ENCODE assay signal across 7 cellular contexts in the genomic region with DNA sequence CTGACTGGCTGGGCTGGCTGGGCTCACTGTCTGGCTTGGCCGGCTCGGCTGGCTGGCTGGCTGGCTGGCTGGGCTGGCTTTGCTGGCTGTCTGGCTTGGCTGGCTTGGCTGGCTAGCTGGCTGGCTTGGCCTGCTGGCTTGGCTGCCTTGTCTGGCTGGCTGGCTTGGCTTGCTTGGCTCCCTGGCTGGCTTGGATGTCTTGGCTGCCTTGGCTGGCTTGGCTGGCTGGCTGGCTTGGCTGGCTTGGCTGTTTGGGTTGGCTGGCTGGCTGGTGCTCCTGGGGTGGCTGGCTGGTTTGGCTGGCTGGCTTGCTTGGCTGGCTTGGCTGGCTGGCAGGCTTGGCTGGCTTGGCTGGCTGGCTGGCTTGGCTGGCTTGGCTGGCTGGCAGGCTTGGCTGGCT.
DNase-seq lines count a peak whose midpoint lies in the region; ATAC-seq and TF ChIP-seq lines count a peak whose summit lies in the region.
"Not testable (repeated sequence)": the region's sequence is repeated elsewhere in the genome, so short reads cannot be mapped to it uniquely, and the experiment has no call there.

No MANE protein-coding gene starts in this region.

- not testable (repeated sequence) for H3K4me1 ChIP-seq in Karpas-422 (ENCODE audit: low read length); sigmoid colon

- H3K36me3 ChIP-seq in Karpas-422 (ENCODE audit: insufficient read depth, low read length); sigmoid colon: not testable (repeated sequence)

- H3K79me2 ChIP-seq in Karpas-422 (ENCODE audit: low read length) = not testable (repeated sequence)

- intact Hi-C loops in cardiac septum (cut with DNase I); sigmoid colon (cut with DNase I): not testable (repeated sequence)

- not testable (repeated sequence) for H2AFZ ChIP-seq in Karpas-422 (ENCODE audit: low read length)

- not testable (repeated sequence) for H3K9me2 ChIP-seq in Karpas-422 (replicated peaks; ENCODE audit: insufficient read depth, low read length)

- not testable (repeated sequence) for H3K9me3 ChIP-seq in Karpas-422 (ENCODE audit: low read length); sigmoid colon

- peak; percentile 27 for DNase-seq in Karpas-422
- DNase-seq in coronary artery (ENCODE audit: low spot score) = peak; percentile 64
- peak; percentile 71 for DNase-seq in cardiac septum (ENCODE audit: low spot score)
- DNase-seq in left lobe of liver (ENCODE audit: low spot score) = peak; percentile 45
- DNase-seq in mucosa of gallbladder (ENCODE audit: low spot score) = peak; percentile 9
- DNase-seq in sigmoid colon = peak; percentile 60
- peak; percentile 39 for DNase-seq in ureter (ENCODE audit: low spot score)

- H3K4me2 ChIP-seq in Karpas-422 (ENCODE audit: low read depth, low read length, poor library complexity, severe bottlenecking) = not testable (repeated sequence)

- TF ChIP-seq POLR2A in sigmoid colon (IDR thresholded peaks at IDR 0.05) = not testable (repeated sequence)

- not testable (repeated sequence) for H3K9ac ChIP-seq in Karpas-422 (ENCODE audit: low read length)

- not testable (repeated sequence) for H3K27ac ChIP-seq in Karpas-422 (ENCODE audit: low read length); coronary artery; sigmoid colon

- TF ChIP-seq EP300 in sigmoid colon (IDR thresholded peaks at IDR 0.05) = not testable (repeated sequence)

- ATAC-seq in left lobe of liver = not testable (repeated sequence)

- TF ChIP-seq CTCF in coronary artery (IDR thresholded peaks at IDR 0.05); sigmoid colon (IDR thresholded peaks at IDR 0.05): not testable (repeated sequence)

- not testable (repeated sequence) for H4K20me1 ChIP-seq in Karpas-422 (ENCODE audit: insufficient read depth, low read depth, low read length)

- WGBS in sigmoid colon, 2 donors = 94 to 96% methylated on average over 2 of the region's 2 CpGs

- not testable (repeated sequence) for H3K4me3 ChIP-seq in Karpas-422 (ENCODE audit: low read length); coronary artery; sigmoid colon

- H3K27me3 ChIP-seq in Karpas-422 (ENCODE audit: low read length); sigmoid colon: not testable (repeated sequence)

Comparison
In these comparisons a context has a peak if more than half of its experiments do, and no peak if none do; other contexts are left out.
1. DNase-seq: peak in every context shown above with its lines; median percentile 71 in cardiac septum; 64 in coronary artery; 60 in sigmoid colon; 45 in left lobe of liver; 39 in ureter; 27 in Karpas-422; 9 in mucosa of gallbladder.